ENCODE assay signal across 8 cellular contexts in the genomic region with DNA sequence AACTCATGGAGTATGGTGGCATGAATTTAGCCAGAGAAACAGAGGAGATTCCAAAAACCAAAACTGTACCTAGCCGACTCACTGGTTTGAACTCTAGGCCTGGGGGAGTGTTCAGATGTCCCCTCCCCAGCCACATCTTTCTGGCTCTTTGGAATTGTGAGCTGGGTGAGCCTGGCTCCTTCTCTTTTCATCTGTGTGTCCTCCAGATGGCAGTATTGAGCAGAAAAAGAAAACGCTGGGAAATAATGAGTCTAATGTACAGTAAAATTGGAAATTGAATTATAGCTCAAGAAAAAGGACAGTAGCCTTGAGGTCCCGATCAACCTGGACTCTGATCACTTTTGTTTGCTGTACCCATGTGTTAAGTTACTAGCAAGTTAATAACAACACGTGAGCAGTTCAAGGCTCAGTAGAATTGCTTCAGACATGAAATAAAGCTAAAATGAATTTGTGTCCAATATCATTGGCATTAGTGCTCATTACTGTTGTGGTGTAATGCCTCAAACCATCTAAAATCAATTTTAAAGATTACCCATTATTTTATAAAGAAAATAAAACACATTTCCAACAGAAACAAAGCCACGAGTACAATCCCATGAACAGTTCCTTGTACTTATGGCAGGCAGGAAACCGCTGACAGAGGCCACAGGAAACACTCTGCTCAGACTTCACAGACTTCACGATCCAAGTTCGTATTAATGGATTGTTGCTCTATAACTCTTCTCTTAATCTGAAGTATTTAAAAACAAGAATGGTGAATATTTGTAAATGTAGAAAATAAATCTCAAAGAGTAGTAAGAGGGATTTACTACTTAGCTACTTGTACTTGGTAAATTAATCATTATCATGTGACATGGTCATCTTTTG.
A peak's percentile ranks its signal among the peaks of the same experiment; 100 is the strongest.
DNase-seq lines count a peak whose midpoint lies in the region; ATAC-seq, FAIRE-seq and TF ChIP-seq lines count a peak whose summit lies in the region.

No MANE protein-coding gene starts in this region.

- intact Hi-C loops in HepG2 (cut with micrococcal nuclease; ENCODE audit: unreplicated experiment) (loop anchor here (1.0 to 5.0 kb wide), 5 partner anchors 131 to 792 kb away; partner anchors contain the start of genes CBX3 and HNRNPA2B1), upper lobe of right lung (cut with DNase I) (loop anchor here (5.0 to 10.0 kb wide), 3 partner anchors 285 to 788 kb away; partner anchors contain the start of gene HOXA7)

- CTCF ChIA-PET in A549 (lab: Yijun Ruan, JAX): interaction anchor here (0.6 to 8.4 kb wide), 68 partner anchors 9 to 801 kb away, joined by 3 to 228 read pairs (median 5); partner anchors contain the start of gene HOXA6
- CTCF ChIA-PET in HepG2 (lab: Yijun Ruan, JAX; ENCODE audit: low intra/inter-chr PET ratio, low total read pairs): interaction anchor here (1.1 to 2.5 kb wide), 6 partner anchors 9 to 791 kb away, joined by 3 to 24 read pairs (median 4); no protein-coding TSS in a partner anchor

- H3K9ac ChIP-seq in HepG2 (ENCODE audit: insufficient read depth, low read depth, low read length): no peak overlapping the region

- H3K36me3 ChIP-seq in HepG2 (replicated peaks in 1 of 2; ENCODE audit: control insufficient read depth in 1 of 2, insufficient read depth in 2 of 2, low read length in 2 of 2): peaks cover 2 to 38% of the 10 kb centered on the region in 2 experiments; a peak in 4 of 5 replicates
- H3K36me3 ChIP-seq in upper lobe of right lung: peaks cover 6% of the 10 kb centered on the region

- no peak for FAIRE-seq in A549 (lab: Jason Lieb, UNC)
- peak; percentile 70 for FAIRE-seq in HepG2 (lab: Jason Lieb, UNC)

- no peaks in the 10 kb centered on the region for H3K79me2 ChIP-seq in HepG2 (ENCODE audit: insufficient read depth, low read length)

- H3K4me3 ChIP-seq in A549 (no peak overlapping the region), LNCaP clone FGC (ENCODE audit: low read depth, low read length) (no peak overlapping the region), HepG2 (replicated peaks in 1 of 3; ENCODE audit: insufficient read depth in 1 of 3, low read depth in 2 of 3, low read length in 3 of 3) (no peak overlapping the region), upper lobe of right lung (peak overlapping the region; percentile 6)

- DNase-seq in A549 (ENCODE audit: low read depth in 1 of 2, low spot score in 1 of 2) (peak; percentile 31 to 43), EL (peak; percentile 56), LNCaP clone FGC (ENCODE audit: low read depth) (no peak), RKO (ENCODE audit: low spot score) (peak; percentile 65), cerebellar cortex (ENCODE audit: low spot score) (peak; percentile 86), HepG2 (ENCODE audit: low spot score) (peak; percentile 36), upper lobe of right lung (no peak)

- H3K27ac ChIP-seq in A549 (no peak overlapping the region), HepG2 (ENCODE audit: extremely low read length, insufficient read depth, low read length) (no peak overlapping the region), upper lobe of right lung (peak overlapping the region; percentile 28)

- H3K4me2 ChIP-seq in A549: no peak overlapping the region
- no peak overlapping the region for H3K4me2 ChIP-seq in HepG2 (ENCODE audit: low read depth, low read length)

- no peak overlapping the region for H2AFZ ChIP-seq in HepG2 (ENCODE audit: low read length)

- POLR2A ChIA-PET in A549 (lab: Yijun Ruan, JAX): interaction anchor here (0.9 to 1.1 kb wide), 2 partner anchors 298 to 791 kb away, joined by 6 to 8 read pairs; no protein-coding TSS in a partner anchor
- POLR2A ChIA-PET in HepG2 (lab: Yijun Ruan, JAX): no interaction called here

- TF ChIP-seq POLR2A in A549 (IDR thresholded peaks at IDR 0.05; ENCODE audit: low read length) (no peak), HepG2 (IDR thresholded peaks at IDR 0.05; ENCODE audit: insufficient read depth in 1 of 2, low read depth in 2 of 2, low read length in 2 of 2) (no peak)

- no peaks in the 10 kb centered on the region for H4K20me1 ChIP-seq in HepG2 (ENCODE audit: insufficient read depth, low read length)

- in situ Hi-C loops in HepG2 (cut with HindIII; ENCODE audit: extremely low pct_ligation_motif_present, low pct_unique_long_range_greater_than_20kb): loop anchor here (5.0 to 10.0 kb wide), 5 partner anchors 77 to 788 kb away; partner anchors contain the start of genes CBX3, HNRNPA2B1, HOXA7 and SNX10

- H3K27me3 ChIP-seq in HepG2 (ENCODE audit: control insufficient read depth in 1 of 2, insufficient read depth in 2 of 2, low read length in 2 of 2) (no peaks in the 10 kb centered on the region), upper lobe of right lung (peaks cover 27% of the 10 kb centered on the region)

- H3K9me3 ChIP-seq in A549 (no peaks in the 10 kb centered on the region), HepG2 (ENCODE audit: low read length) (no peaks in the 10 kb centered on the region), upper lobe of right lung (no peaks in the 10 kb centered on the region)

- H3K4me1 ChIP-seq in A549 (no peaks in the 10 kb centered on the region), HepG2 (ENCODE audit: insufficient read depth, low read length) (peaks cover 16% of the 10 kb centered on the region; the same call in 1 of the 2 replicates), upper lobe of right lung (peaks cover 15% of the 10 kb centered on the region)

- peak; percentile 78 to 90; a peak in 5 of 6 replicates for ATAC-seq in A549
- ATAC-seq in HepG2: peak; percentile 76
- ATAC-seq in upper lobe of right lung: peak; percentile 84
- ATAC-seq in GM19351 (IDR thresholded peaks at IDR 0.05; ENCODE audit: unreplicated experiment): no peak

- TF ChIP-seq EP300 in A549 (IDR thresholded peaks at IDR 0.05) (no peak), HepG2 (IDR thresholded peaks at IDR 0.05; ENCODE audit: low read depth in 2 of 2, low read length in 2 of 2) (no peak), HepG2 (CRISPR knock-in tag; IDR thresholded peaks at IDR 0.05; ENCODE audit: borderline replicate concordance) (no peak)

- TF ChIP-seq RAD21 in A549 (conservative IDR thresholded peaks at IDR 0.05 in 1 of 2, IDR thresholded peaks at IDR 0.05 in 1 of 2) (peak; percentile 75 to 81), HepG2 (CRISPR knock-in tag; IDR thresholded peaks at IDR 0.05) (peak; percentile 35; the same call in 1 of the 2 replicates)

- 28% methylated on average over 8 of the region's 8 CpGs for WGBS in A549 (ENCODE audit: missing lambda C conversion rate)
- 53% methylated on average over 8 of the region's 8 CpGs for WGBS in HepG2 (ENCODE audit: low lambda C conversion rate)

- no TSS peak for BruUV-seq in HepG2 (replicated peaks; lab: Mats Ljungman, UMichigan)

- TF ChIP-seq CTCF in A549 (IDR thresholded peaks at IDR 0.05) (peak; percentile 86), LNCaP clone FGC (IDR thresholded peaks at IDR 0.05; ENCODE audit: control insufficient read depth, extremely low read depth, insufficient read depth) (peak; percentile 76), HepG2 (CRISPR knock-in tag; IDR thresholded peaks at IDR 0.05) (peak; percentile 71), upper lobe of right lung (IDR thresholded peaks at IDR 0.05) (peak; percentile 80)

TF ChIP-seq in A549, 52 proteins besides CTCF, POLR2A, EP300 and RAD21:
- TF ChIP-seq JUNB (IDR thresholded peaks at IDR 0.05) (no peak), SMC3 (IDR thresholded peaks at IDR 0.05) (peak; percentile 95)

TF ChIP-seq in HepG2, 621 proteins besides CTCF, POLR2A, EP300 and RAD21 (continues in another document):
- TF ChIP-seq SMC3 (IDR thresholded peaks at IDR 0.05; ENCODE audit: low read length) (peak; percentile 65), ZFP36L2 (CRISPR knock-in tag; IDR thresholded peaks at IDR 0.05) (no peak), SOX5 (CRISPR knock-in tag; IDR thresholded peaks at IDR 0.05; ENCODE audit: borderline replicate concordance) (no peak), PPARG (CRISPR knock-in tag; conservative IDR thresholded peaks at IDR 0.05) (no peak), PATZ1 (CRISPR knock-in tag; IDR thresholded peaks at IDR 0.05) (peak; percentile 87), STAG1 (CRISPR knock-in tag; IDR thresholded peaks at IDR 0.05) (peak; percentile 52)
- TF ChIP-seq, protein P1, sequence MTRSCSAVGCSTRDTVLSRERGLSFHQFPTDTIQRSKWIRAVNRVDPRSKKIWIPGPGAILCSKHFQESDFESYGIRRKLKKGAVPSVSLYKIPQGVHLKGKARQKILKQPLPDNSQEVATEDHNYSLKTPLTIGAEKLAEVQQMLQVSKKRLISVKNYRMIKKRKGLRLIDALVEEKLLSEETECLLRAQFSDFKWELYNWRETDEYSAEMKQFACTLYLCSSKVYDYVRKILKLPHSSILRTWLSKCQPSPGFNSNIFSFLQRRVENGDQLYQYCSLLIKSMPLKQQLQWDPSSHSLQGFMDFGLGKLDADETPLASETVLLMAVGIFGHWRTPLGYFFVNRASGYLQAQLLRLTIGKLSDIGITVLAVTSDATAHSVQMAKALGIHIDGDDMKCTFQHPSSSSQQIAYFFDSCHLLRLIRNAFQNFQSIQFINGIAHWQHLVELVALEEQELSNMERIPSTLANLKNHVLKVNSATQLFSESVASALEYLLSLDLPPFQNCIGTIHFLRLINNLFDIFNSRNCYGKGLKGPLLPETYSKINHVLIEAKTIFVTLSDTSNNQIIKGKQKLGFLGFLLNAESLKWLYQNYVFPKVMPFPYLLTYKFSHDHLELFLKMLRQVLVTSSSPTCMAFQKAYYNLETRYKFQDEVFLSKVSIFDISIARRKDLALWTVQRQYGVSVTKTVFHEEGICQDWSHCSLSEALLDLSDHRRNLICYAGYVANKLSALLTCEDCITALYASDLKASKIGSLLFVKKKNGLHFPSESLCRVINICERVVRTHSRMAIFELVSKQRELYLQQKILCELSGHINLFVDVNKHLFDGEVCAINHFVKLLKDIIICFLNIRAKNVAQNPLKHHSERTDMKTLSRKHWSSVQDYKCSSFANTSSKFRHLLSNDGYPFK (CRISPR knock-in tag; IDR thresholded peaks at IDR 0.05; ENCODE audit: borderline replicate concordance): no peak

Comparison
In these comparisons a context has a peak if more than half of its experiments do, and no peak if none do; other contexts are left out.
1. DNase-seq: peak in A549 (2 of 2), EL (single experiment), RKO (single experiment), cerebellar cortex (single experiment) and HepG2 (single experiment); none in LNCaP clone FGC (single experiment) and upper lobe of right lung (single experiment).
2. Of the 38 proteins assayed by ChIP-seq in both HepG2 and A549: peak only in HepG2: none; only in A549: none; in both: CTCF, RAD21 and SMC3; in neither: 35.
3. Peak in every context shown above with its lines, with median percentiles within 50 percentile points of each other: CTCF ChIP-seq.